Comparison of ENCODE assay signal across 17 cellular contexts in genomic region chr2:131646669-131647297, GRCh38.
DNase-seq lines count a peak whose midpoint lies in the region; ATAC-seq, FAIRE-seq and TF ChIP-seq lines count a peak whose summit lies in the region.
"Had no signal": no experiment of that assay in that cellular context is flagged by ENCODE, and none has a peak within 500 bp of the region (broad histone marks: within the 10 kb centered on the region; RNA-seq: fewer than 3 reads in every experiment).

No MANE protein-coding gene starts in this region.

- 22% methylated on average over 47 of the region's 47 CpGs for WGBS in right cardiac atrium

- H3K36me3 ChIP-seq in lower lobe of right lung = no peaks in the 10 kb centered on the region
- H3K36me3 ChIP-seq in mucosa of descending colon (ENCODE audit: low read depth) = no peaks in the 10 kb centered on the region
- no peaks in the 10 kb centered on the region for H3K36me3 ChIP-seq in upper lobe of right lung

- no peak for ATAC-seq in right cardiac atrium
- no peak for ATAC-seq in left cardiac atrium
- ATAC-seq in lower lobe of right lung = no peak
- no peak for ATAC-seq in mucosa of descending colon
- ATAC-seq in upper lobe of right lung = no peak
- ATAC-seq: SK-N-SH treated with all-trans-retinoic acid at 6 μM for 48 hours had no signal

- FAIRE-seq in D721Med (lab: Jason Lieb, UNC) = no peak
- FAIRE-seq: frontal cortex, GM18507 had no signal

- no peak for TF ChIP-seq CTCF in coronary artery (IDR thresholded peaks at IDR 0.05)
- no peak for TF ChIP-seq CTCF in lower lobe of right lung (IDR thresholded peaks at IDR 0.05)
- TF ChIP-seq CTCF in D721Med (IDR thresholded peaks at IDR 0.05; ENCODE audit: insufficient read depth, missing control alignments) = no peak
- TF ChIP-seq CTCF in mucosa of descending colon (IDR thresholded peaks at IDR 0.05) = no peak
- no peak for TF ChIP-seq CTCF in upper lobe of right lung (IDR thresholded peaks at IDR 0.05)

- H3K27ac ChIP-seq in right cardiac atrium (ENCODE audit: low read length) = no peak overlapping the region
- H3K27ac ChIP-seq in coronary artery = no peak overlapping the region
- H3K27ac ChIP-seq in lower lobe of right lung = no peak overlapping the region
- no peak overlapping the region for H3K27ac ChIP-seq in upper lobe of right lung

- H3K9me3 ChIP-seq in right cardiac atrium (ENCODE audit: control insufficient read depth, low read length) = no peaks in the 10 kb centered on the region
- H3K9me3 ChIP-seq in lower lobe of right lung = no peaks in the 10 kb centered on the region
- no peaks in the 10 kb centered on the region for H3K9me3 ChIP-seq in mucosa of descending colon
- H3K9me3 ChIP-seq in upper lobe of right lung = no peaks in the 10 kb centered on the region

- H3K27me3 ChIP-seq in right cardiac atrium (ENCODE audit: control insufficient read depth, insufficient read depth) = no peaks in the 10 kb centered on the region
- H3K27me3 ChIP-seq in lower lobe of right lung (ENCODE audit: low read depth) = peaks cover 9% of the 10 kb centered on the region
- peaks cover 14% of the 10 kb centered on the region for H3K27me3 ChIP-seq in upper lobe of right lung

- H3K4me3 ChIP-seq in right cardiac atrium (ENCODE audit: low read length) = peak overlapping the region; percentile 21
- H3K4me3 ChIP-seq in coronary artery = peak overlapping the region; percentile 39
- peak overlapping the region; percentile 14 for H3K4me3 ChIP-seq in lower lobe of right lung
- no peak overlapping the region for H3K4me3 ChIP-seq in mucosa of descending colon
- H3K4me3 ChIP-seq in upper lobe of right lung = no peak overlapping the region

- H3K4me1 ChIP-seq in right cardiac atrium (ENCODE audit: control insufficient read depth, insufficient read depth, low read length) = no peaks in the 10 kb centered on the region
- no peaks in the 10 kb centered on the region for H3K4me1 ChIP-seq in lower lobe of right lung
- no peaks in the 10 kb centered on the region for H3K4me1 ChIP-seq in mucosa of descending colon (ENCODE audit: low read depth)
- H3K4me1 ChIP-seq in upper lobe of right lung = no peaks in the 10 kb centered on the region

- intact Hi-C loops in right cardiac atrium (cut with DNase I) = no loop called here
- intact Hi-C loops in left cardiac atrium (cut with DNase I) = no loop called here
- intact Hi-C loops in lower lobe of right lung (cut with DNase I) = no loop called here
- intact Hi-C loops in mucosa of descending colon (cut with DNase I, micrococcal nuclease) = no loop called here
- intact Hi-C loops in upper lobe of right lung (cut with DNase I) = no loop called here

- DNase-seq in right cardiac atrium (peak in 2 of 3 donors; percentile 46 to 55), left cardiac atrium (no peak), coronary artery (ENCODE audit: low spot score) (no peak), lower lobe of right lung (peak; percentile 39), D721Med (ENCODE audit: insufficient read length, low spot score) (no peak), mucosa of descending colon (no peak), NOMO-1 (lab: John Stamatoyannopoulos, UW; ENCODE audit: unreplicated experiment in 2 of 2) (no peak), upper lobe of right lung (no peak)
- DNase-seq: activated CD4-positive, alpha-beta memory T cell treated with anti-CD3 and anti-CD28 coated beads, Interleukin-2, amount 10 ng/mL, durations not matched to agents 7 days and 5 days; amniotic stem cell; Karpas-422; NCI-H446; OCI-M1; substantia nigra had no signal

Comparison
In these comparisons a context has a peak if more than half of its experiments do, and no peak if none do; other contexts are left out.
1. DNase-seq: peak in right cardiac atrium (2 of 3) and lower lobe of right lung (single experiment); none in left cardiac atrium (single experiment), coronary artery (single experiment), D721Med (single experiment), mucosa of descending colon (0 of 3), NOMO-1 (0 of 2) and upper lobe of right lung (single experiment).
2. H3K4me3 ChIP-seq: peak in right cardiac atrium (single experiment), coronary artery (single experiment) and lower lobe of right lung (single experiment); none in mucosa of descending colon (single experiment) and upper lobe of right lung (single experiment).